In the genomic region with DNA sequence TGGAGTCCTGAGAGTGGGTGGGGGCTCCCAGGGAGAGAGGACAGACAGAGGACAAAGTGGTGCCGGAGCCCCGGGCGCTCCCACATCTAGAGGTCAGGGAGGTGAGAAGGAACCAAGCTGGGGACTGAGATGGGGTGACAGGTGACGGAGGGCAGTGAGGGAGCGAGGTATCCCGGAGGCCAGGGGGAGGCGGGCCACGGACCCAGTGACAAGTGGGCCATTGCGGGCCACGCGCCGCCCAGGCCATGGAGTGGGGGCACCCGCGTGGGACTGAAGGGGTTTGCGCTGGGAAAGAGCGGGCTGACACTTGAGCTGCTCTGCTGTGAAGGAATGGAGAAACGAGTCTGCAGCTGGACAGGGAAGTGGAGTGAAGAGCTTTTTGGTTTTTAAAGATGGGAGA, we compare ENCODE assay signal across 20 cellular contexts. TPM values are rescaled to one million over a fixed set of nuclear protein-coding genes. Genes with fewer than 3 reads are reported as not detected.
DNase-seq lines count a peak whose midpoint lies in the region; ATAC-seq and TF ChIP-seq lines count a peak whose summit lies in the region.
"Had no signal": no experiment of that assay in that cellular context is flagged by ENCODE, and none has a peak within 500 bp of the region (broad histone marks: within the 10 kb centered on the region; RNA-seq: fewer than 3 reads in every experiment).

No MANE protein-coding gene starts in this region.

- H3K23me2 ChIP-seq in H9 (ENCODE audit: insufficient read length, low read depth, low read length, poor library complexity, severe bottlenecking), result peaks cover 5% of the 10 kb centered on the region

- no peak overlapping the region for H3K23ac ChIP-seq in H9 (ENCODE audit: insufficient read length, low read depth, low read length)
- H3K23ac ChIP-seq in neuronal stem cell (ENCODE audit: low read depth, low read length, poor library complexity), result peak overlapping the region; percentile 22

- no TSS peak for BruUV-seq in A673 (replicated peaks; lab: Mats Ljungman, UMichigan)

- H4K91ac ChIP-seq in H9 (ENCODE audit: insufficient read length, low read depth, low read length), result no peak overlapping the region
- no peak overlapping the region for H4K91ac ChIP-seq in neuronal stem cell (ENCODE audit: low read depth, low read length, poor library complexity)

- no peaks in the 10 kb centered on the region for H3K79me2 ChIP-seq in H9 (ENCODE audit: insufficient read depth, low read length)

- no peaks in the 10 kb centered on the region for H3K9me3 Mint-ChIP-seq in activated T-cell treated with anti-CD3 and anti-CD28 coated beads, Interleukin-2, amount 50 U/mL, for 24 hours
- no peaks in the 10 kb centered on the region for H3K9me3 Mint-ChIP-seq in H9
- H3K9me3 Mint-ChIP-seq in central memory CD8-positive, alpha-beta T cell, result no peaks in the 10 kb centered on the region

- no peak overlapping the region for H4K8ac ChIP-seq in H9 (replicated peaks; ENCODE audit: insufficient read length, low read depth, low read length)
- H4K8ac ChIP-seq in neuronal stem cell (ENCODE audit: low read depth, low read length), result no peak overlapping the region

- no peak overlapping the region for H3K27ac Mint-ChIP-seq in activated T-cell treated with anti-CD3 and anti-CD28 coated beads, Interleukin-2, amount 50 U/mL, for 24 hours
- H3K27ac Mint-ChIP-seq in H9, result peak overlapping the region in 2 of 3 experiments; percentile 22 to 26; a peak in 2 of 7 replicates
- H3K27ac Mint-ChIP-seq in central memory CD8-positive, alpha-beta T cell (ENCODE audit: low read depth), result no peak overlapping the region

- H3K36me3 Mint-ChIP-seq in activated T-cell treated with anti-CD3 and anti-CD28 coated beads, Interleukin-2, amount 50 U/mL, for 24 hours (ENCODE audit: low read depth), result peaks cover 22% of the 10 kb centered on the region
- H3K36me3 Mint-ChIP-seq in H9 (ENCODE audit: insufficient read depth in 1 of 3, low read depth in 3 of 3), result peaks cover 2 to 19% (median 3%) of the 10 kb centered on the region in 3 experiments; a peak in 6 of 7 replicates
- H3K36me3 Mint-ChIP-seq in central memory CD8-positive, alpha-beta T cell (ENCODE audit: insufficient read depth), result peaks cover 18% of the 10 kb centered on the region

- no peak overlapping the region for H3K4me2 ChIP-seq in H9 (ENCODE audit: insufficient read depth, insufficient read length, low read length)
- no peak overlapping the region for H3K4me2 ChIP-seq in neuronal stem cell (ENCODE audit: insufficient read depth, low read length, poor library complexity, severe bottlenecking)

- no peak overlapping the region for H4K5ac ChIP-seq in H9 (ENCODE audit: insufficient read length, low read depth, low read length)

- H2BK12ac ChIP-seq in H9 (ENCODE audit: insufficient read length, low read depth, low read length) (no peak overlapping the region), neuronal stem cell (ENCODE audit: low read length) (no peak overlapping the region)

- no peak overlapping the region for H3K56ac ChIP-seq in H9 (ENCODE audit: insufficient read length, low read depth, low read length)

- no peaks in the 10 kb centered on the region for H3K27me3 Mint-ChIP-seq in activated T-cell treated with anti-CD3 and anti-CD28 coated beads, Interleukin-2, amount 50 U/mL, for 24 hours
- H3K27me3 Mint-ChIP-seq in H9 (ENCODE audit: low read depth), result no peaks in the 10 kb centered on the region
- no peaks in the 10 kb centered on the region for H3K27me3 Mint-ChIP-seq in central memory CD8-positive, alpha-beta T cell

- CTCF ChIA-PET in A673 (lab: Charles Lee), result no interaction called here

- H3K27ac ChIP-seq in H9 (ENCODE audit: insufficient read length, low read depth, low read length), result no peak overlapping the region
- no peak overlapping the region for H3K27ac ChIP-seq in neuronal stem cell (replicated peaks; ENCODE audit: low read length)
- no peak overlapping the region for H3K27ac ChIP-seq in caudate nucleus (ENCODE audit: low read depth, low read length)
- H3K27ac ChIP-seq in A673 (ENCODE audit: low read depth, low read length, poor library complexity, severe bottlenecking), result no peak overlapping the region
- H3K27ac ChIP-seq: ascending aorta, left lung, tibial nerve, WERI-Rb-1 had no signal

- TF ChIP-seq CTCF in H9 (conservative IDR thresholded peaks at IDR 0.05) (no peak), A673 (conservative IDR thresholded peaks at IDR 0.05; ENCODE audit: low read depth, low read length) (no peak)

- H2BK120ac ChIP-seq in H9 (ENCODE audit: low read depth, low read length, poor library complexity, severe bottlenecking), result no peak overlapping the region
- no peak overlapping the region for H2BK120ac ChIP-seq in neuronal stem cell (ENCODE audit: low read depth, low read length)

- H3T11ph ChIP-seq in H9 (ENCODE audit: low read length), result no peak overlapping the region

- H3K27me3 ChIP-seq in H9 (ENCODE audit: insufficient read depth, low read length) (no peaks in the 10 kb centered on the region), neuronal stem cell (ENCODE audit: control insufficient read depth in 3 of 3, insufficient read depth in 3 of 3, low read depth in 1 of 3, low read length in 3 of 3) (no peaks in the 10 kb centered on the region), A673 (replicated peaks; ENCODE audit: insufficient read depth, low read depth, low read length, poor library complexity) (no peaks in the 10 kb centered on the region)
- H3K27me3 ChIP-seq: ascending aorta, tibial nerve had no signal

- no peak overlapping the region for H2BK5ac ChIP-seq in H9 (ENCODE audit: insufficient read length, low read length)
- H2BK5ac ChIP-seq in neuronal stem cell (ENCODE audit: low read length), result no peak overlapping the region

- peak overlapping the region; percentile 28 for H3K4me3 Mint-ChIP-seq in activated T-cell treated with anti-CD3 and anti-CD28 coated beads, Interleukin-2, amount 50 U/mL, for 24 hours
- peak overlapping the region; percentile 2 to 40; a peak in 3 of 5 replicates for H3K4me3 Mint-ChIP-seq in H9
- peak overlapping the region; percentile 6 for H3K4me3 Mint-ChIP-seq in central memory CD8-positive, alpha-beta T cell

- H2BK15ac ChIP-seq in H9 (ENCODE audit: low read depth, low read length) (no peak overlapping the region), neuronal stem cell (ENCODE audit: low read length) (no peak overlapping the region)

- H3K4me1 ChIP-seq in H9 (ENCODE audit: insufficient read depth, low read length) (no peaks in the 10 kb centered on the region), neuronal stem cell (ENCODE audit: control insufficient read depth in 2 of 2, insufficient read depth in 1 of 2, low read depth in 1 of 2, low read length in 2 of 2) (peaks cover 4 to 22% of the 10 kb centered on the region in 2 donors), A673 (ENCODE audit: insufficient read depth, low read length, poor library complexity, severe bottlenecking) (peaks cover 14% of the 10 kb centered on the region)

- no peak for ATAC-seq in central memory CD8-positive, alpha-beta T cell (replicated peaks; ENCODE audit: extremely low read depth, poor library complexity, severe bottlenecking)
- ATAC-seq in GM18867 (IDR thresholded peaks at IDR 0.05; ENCODE audit: unreplicated experiment), result no peak
- ATAC-seq: left lung had no signal

- H3K36me3 ChIP-seq in neuronal stem cell (replicated peaks in 1 of 2; ENCODE audit: control insufficient read depth in 2 of 2, insufficient read depth in 2 of 2, low read length in 2 of 2) (peaks cover 4 to 14% of the 10 kb centered on the region in 2 donors), A673 (ENCODE audit: insufficient read depth, low read length, poor library complexity, severe bottlenecking) (no peaks in the 10 kb centered on the region)

- WGBS in H9 (ENCODE audit: extremely low coverage, insufficient read length, low lambda C conversion rate), result no CpG with 5 or more reads among the region's 17 CpGs
- no CpG with 5 or more reads among the region's 17 CpGs for WGBS in neuronal stem cell (ENCODE audit: extremely low coverage in 2 of 2, insufficient read length in 2 of 2, insufficient replicate concordance in 1 of 2), 2 donors

- POLR2A ChIA-PET in A673 (lab: Charles Lee; ENCODE audit: low non-redundant PET), result no interaction called here

- H2AK5ac ChIP-seq in H9 (ENCODE audit: insufficient read length, low read length), result no peak overlapping the region
- no peak overlapping the region for H2AK5ac ChIP-seq in neuronal stem cell (ENCODE audit: low read depth, low read length)

- H3K18ac ChIP-seq in H9 (ENCODE audit: insufficient read length, low read depth, low read length), result no peak overlapping the region
- H3K18ac ChIP-seq in neuronal stem cell (ENCODE audit: low read length), result no peak overlapping the region

- intact Hi-C loops in A673 (cut with micrococcal nuclease; ENCODE audit: unreplicated experiment), result no loop called here

- DNase-seq in activated T-cell treated with anti-CD3 and anti-CD28 coated beads, Interleukin-2, amount 50 U/mL, for 24 hours, result no peak
- no peak for DNase-seq in activated T-cell treated with anti-CD3 and anti-CD28 coated beads, Interleukin-2, amount 50 U/mL, for 1 hour
- DNase-seq in H9, result no peak
- DNase-seq in central memory CD8-positive, alpha-beta T cell (ENCODE audit: low spot score in 2 of 2), result no peak
- DNase-seq in neuronal stem cell (ENCODE audit: low spot score), result no peak
- DNase-seq in caudate nucleus (lab: John Stamatoyannopoulos, UW), result no peak
- DNase-seq in A673 (ENCODE audit: low spot score), result no peak
- DNase-seq: activated T-cell treated with anti-CD3 and anti-CD28 coated beads for 4 hours, hypothalamus, MM.1S, NCI-H1930, NCI-H524, retina, SK-N-SH, WERI-Rb-1 had no signal

- peaks cover 34% of the 10 kb centered on the region for H3K4me1 Mint-ChIP-seq in activated T-cell treated with anti-CD3 and anti-CD28 coated beads, Interleukin-2, amount 50 U/mL, for 24 hours (ENCODE audit: low read depth)
- peaks cover 17 to 50% of the 10 kb centered on the region in 2 experiments for H3K4me1 Mint-ChIP-seq in H9
- H3K4me1 Mint-ChIP-seq in central memory CD8-positive, alpha-beta T cell, result peaks cover 38% of the 10 kb centered on the region

- H3K79me1 ChIP-seq in H9 (ENCODE audit: insufficient read depth, low read depth, low read length, poor library complexity, severe bottlenecking) (no peaks in the 10 kb centered on the region), neuronal stem cell (ENCODE audit: low read depth, low read length) (peaks cover 11% of the 10 kb centered on the region)

- H2AFZ ChIP-seq in H9 (ENCODE audit: low read length) (no peak overlapping the region), neuronal stem cell (ENCODE audit: low read length) (no peak overlapping the region)

- H3K9ac ChIP-seq in H9 (ENCODE audit: extremely low read depth, insufficient read length, low read length) (no peak overlapping the region), neuronal stem cell (ENCODE audit: low read depth, low read length, poor library complexity) (no peak overlapping the region)
- H3K9ac ChIP-seq: SK-N-SH had no signal

- H3K14ac ChIP-seq in H9 (ENCODE audit: insufficient read depth, low read length), result no peak overlapping the region
- H3K14ac ChIP-seq in neuronal stem cell (ENCODE audit: low read length), result no peak overlapping the region

- no peaks in the 10 kb centered on the region for H4K20me1 ChIP-seq in H9 (ENCODE audit: control insufficient read depth, insufficient read depth, insufficient read length)

- no peak overlapping the region for H2BK20ac ChIP-seq in H9 (ENCODE audit: low read depth, low read length, poor library complexity, severe bottlenecking)

- H3K9me3 ChIP-seq in H9 (ENCODE audit: control insufficient read depth, low read depth, low read length), result no peaks in the 10 kb centered on the region
- H3K9me3 ChIP-seq in neuronal stem cell (replicated peaks in 1 of 2; ENCODE audit: control insufficient read depth in 2 of 2, insufficient read depth in 1 of 2, low read depth in 1 of 2, low read length in 2 of 2), result no peaks in the 10 kb centered on the region
- no peaks in the 10 kb centered on the region for H3K9me3 ChIP-seq in A673 (ENCODE audit: low read depth, low read length, poor library complexity, severe bottlenecking)
- H3K9me3 ChIP-seq: ascending aorta, left lung, SK-N-SH, tibial nerve had no signal

- H3K4ac ChIP-seq in H9 (ENCODE audit: low read depth, low read length) (no peak overlapping the region), neuronal stem cell (ENCODE audit: low read length) (no peak overlapping the region)

- H3K4me3 ChIP-seq in neuronal stem cell (ENCODE audit: low read length in 2 of 2) (no peak overlapping the region), A673 (ENCODE audit: low read depth, low read length, poor library complexity, severe bottlenecking) (no peak overlapping the region)
- H3K4me3 ChIP-seq: ascending aorta, left lung, tibial nerve had no signal

RNA-seq across cellular contexts. Expression of a gene that starts 2.6 kb away (rescaled TPM):
- total RNA-seq in H9 (2021), result 16.5 and 16.6 TPM in 2 replicates
- polyA plus RNA-seq in neuronal stem cell (2013, experiment 1 of 2), result 8.4 TPM
- 8.7 TPM for polyA plus RNA-seq in neuronal stem cell (2013, experiment 2 of 2)
- 11.9 and 16.7 TPM in 2 replicates for total RNA-seq in A673 (2021)

RNA-seq across cellular contexts. Expression of a gene that starts 5.9 kb away (rescaled TPM):
- total RNA-seq in H9 (2021), result 48.7 and 51.2 TPM in 2 replicates
- polyA plus RNA-seq in neuronal stem cell (2013, experiment 1 of 2), result 117 TPM
- polyA plus RNA-seq in neuronal stem cell (2013, experiment 2 of 2), result 115 TPM
- 55.1 and 66.0 TPM in 2 replicates for total RNA-seq in A673 (2021)

RNA-seq across cellular contexts. Expression of a gene that starts 9.2 kb away (rescaled TPM):
- total RNA-seq in H9 (2021) (2.5 and 3.2 TPM in 2 replicates), A673 (2021) (1.4 and 2.2 TPM in 2 replicates)
- 0.89 TPM for polyA plus RNA-seq in neuronal stem cell (2013, experiment 1 of 2)
- polyA plus RNA-seq in neuronal stem cell (2013, experiment 2 of 2), result 0.94 TPM

RNA-seq across cellular contexts. Expression of a gene that starts 14.5 kb away (rescaled TPM):
- total RNA-seq in H9 (2021) (1.2 and 2.1 TPM in 2 replicates), A673 (2021) (not detected in 2 replicates)
- 2.1 TPM for polyA plus RNA-seq in neuronal stem cell (2013, experiment 1 of 2)
- polyA plus RNA-seq in neuronal stem cell (2013, experiment 2 of 2), result 2.3 TPM
- total RNA-seq: ascending aorta, fibroblast of lung, left lung, tibial nerve had no signal
- polyA plus RNA-seq: fibroblast of lung, SK-N-SH had no signal

RNA-seq across cellular contexts. Expression of a gene that starts 17.6 kb away (rescaled TPM):
- total RNA-seq in H9 (2021) (68.2 and 72.2 TPM in 2 replicates), A673 (2021) (33.2 and 40.6 TPM in 2 replicates)
- 26.8 TPM for polyA plus RNA-seq in neuronal stem cell (2013, experiment 1 of 2)
- 26.2 TPM for polyA plus RNA-seq in neuronal stem cell (2013, experiment 2 of 2)

Comparison
In these comparisons a context has a peak if more than half of its experiments do, and no peak if none do; other contexts are left out.
1. H3K27ac Mint-ChIP-seq: peak in H9 (2 of 3); none in activated T-cell treated with anti-CD3 and anti-CD28 coated beads, Interleukin-2, amount 50 U/mL, for 24 hours (single experiment) and central memory CD8-positive, alpha-beta T cell (single experiment).
2. Peak in every context shown above with its lines, with median percentiles within 50 percentile points of each other: H3K4me3 Mint-ChIP-seq.